Comparison of ENCODE assay signal across 17 cellular contexts in the genomic region with DNA sequence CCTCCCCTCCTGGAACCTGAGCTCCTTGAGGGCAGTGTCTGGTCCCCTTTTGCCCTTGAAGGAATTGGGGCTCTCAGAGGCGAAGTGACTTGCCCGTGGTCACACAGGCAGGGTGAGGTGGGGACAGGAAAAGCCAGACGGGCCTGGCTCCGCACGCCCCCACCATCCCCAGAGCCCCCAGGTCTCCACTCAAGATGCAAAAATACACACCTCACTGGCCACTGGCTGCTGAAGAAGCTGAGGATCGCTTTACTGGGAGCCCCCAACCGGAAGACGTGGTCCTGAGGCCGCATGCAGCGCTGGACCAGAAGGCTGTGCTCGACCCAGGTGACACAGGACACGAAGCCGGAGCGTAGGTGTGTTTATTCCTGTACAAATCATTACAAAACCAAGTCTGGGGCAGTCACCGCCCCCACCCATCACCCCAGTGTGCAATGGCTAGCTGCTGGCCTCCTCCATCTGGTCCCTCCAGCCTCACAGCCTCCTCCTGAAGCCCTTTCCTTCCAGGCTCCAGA. TPM values are rescaled to one million over a fixed set of nuclear protein-coding genes. Genes with fewer than 3 reads are reported as not detected.
DNase-seq lines count a peak whose midpoint lies in the region; ATAC-seq and TF ChIP-seq lines count a peak whose summit lies in the region.
"Had no signal": no experiment of that assay in that cellular context is flagged by ENCODE, and none has a peak within 500 bp of the region (broad histone marks: within the 10 kb centered on the region; RNA-seq: fewer than 3 reads in every experiment).

No MANE protein-coding gene starts in this region.

- H3K9me3 Mint-ChIP-seq in stimulated activated naive B cell treated with anti-CD40 and anti-IgM and Interleukin-4, amounts not matched to agents 10 μg/mL and 1 μg/mL and 100 μg/mL, for 72 hours: no peaks in the 10 kb centered on the region
- no peaks in the 10 kb centered on the region for H3K9me3 Mint-ChIP-seq in progenitor cell of endocrine pancreas (ENCODE audit: low read depth)
- H3K9me3 Mint-ChIP-seq in activated T-helper 2 cell treated with anti-CD3 and anti-CD28 coated beads, Interferon-gamma antibody, Interleukin-2, Interleukin-4, amounts not matched to agents 10 μg/mL and 5 μg/mL and 100 μg/mL, durations not matched to agents 14 hours and 24 hours and 36 hours: no peaks in the 10 kb centered on the region
- H3K9me3 Mint-ChIP-seq: activated CD4-positive, alpha-beta T cell treated with anti-CD3 and anti-CD28 coated beads, Interleukin-2, amount 10 ng/mL, durations not matched to agents 7 days and 5 days; effector memory CD8-positive, alpha-beta T cell had no signal

- no peaks in the 10 kb centered on the region for H3K27me3 Mint-ChIP-seq in stimulated activated naive B cell treated with anti-CD40 and anti-IgM and Interleukin-4, amounts not matched to agents 10 μg/mL and 1 μg/mL and 100 μg/mL, for 72 hours
- H3K27me3 Mint-ChIP-seq in progenitor cell of endocrine pancreas: no peaks in the 10 kb centered on the region
- H3K27me3 Mint-ChIP-seq in activated T-helper 2 cell treated with anti-CD3 and anti-CD28 coated beads, Interferon-gamma antibody, Interleukin-2, Interleukin-4, amounts not matched to agents 10 μg/mL and 5 μg/mL and 100 μg/mL, durations not matched to agents 14 hours and 24 hours and 36 hours (ENCODE audit: low read depth): no peaks in the 10 kb centered on the region
- H3K27me3 Mint-ChIP-seq: activated CD4-positive, alpha-beta T cell treated with anti-CD3 and anti-CD28 coated beads, Interleukin-2, amount 10 ng/mL, durations not matched to agents 7 days and 5 days; effector memory CD8-positive, alpha-beta T cell had no signal

- H3K27ac ChIP-seq in WERI-Rb-1 (peak overlapping the region; percentile 81), right cardiac atrium (ENCODE audit: low read length) (no peak overlapping the region)
- H3K27ac ChIP-seq: 22Rv1, HL-60 had no signal

- TF ChIP-seq CTCF in WERI-Rb-1 (IDR thresholded peaks at IDR 0.05; ENCODE audit: low read depth, low read length): no peak
- no peak for TF ChIP-seq CTCF in progenitor cell of endocrine pancreas (IDR thresholded peaks at IDR 0.05; ENCODE audit: unreplicated experiment)

- H3K36me3 ChIP-seq in WERI-Rb-1: peaks cover 33% of the 10 kb centered on the region

- intact Hi-C loops in right cardiac atrium (cut with DNase I): loop anchor here in 1 of 4 donors (5.0 kb wide), 1 partner anchor 32 kb away; a partner anchor contains a TSS
- intact Hi-C loops in activated T-helper 2 cell treated with anti-CD3 and anti-CD28 coated beads, Interferon-gamma antibody, Interleukin-2, Interleukin-4, amounts not matched to agents 10 μg/mL and 5 μg/mL and 100 μg/mL, durations not matched to agents 14 hours and 24 hours and 36 hours (cut with micrococcal nuclease): no loop called here

- peaks cover 42 to 58% of the 10 kb centered on the region in 2 donors for H3K36me3 Mint-ChIP-seq in stimulated activated naive B cell treated with anti-CD40 and anti-IgM and Interleukin-4, amounts not matched to agents 10 μg/mL and 1 μg/mL and 100 μg/mL, for 72 hours
- H3K36me3 Mint-ChIP-seq in progenitor cell of endocrine pancreas (ENCODE audit: insufficient read depth): peaks cover 5% of the 10 kb centered on the region
- H3K36me3 Mint-ChIP-seq in activated T-helper 2 cell treated with anti-CD3 and anti-CD28 coated beads, Interferon-gamma antibody, Interleukin-2, Interleukin-4, amounts not matched to agents 10 μg/mL and 5 μg/mL and 100 μg/mL, durations not matched to agents 14 hours and 24 hours and 36 hours (ENCODE audit: low read depth): peaks cover 42% of the 10 kb centered on the region

- H3K9me3 ChIP-seq in WERI-Rb-1 (ENCODE audit: severe bottlenecking) (no peaks in the 10 kb centered on the region), right cardiac atrium (ENCODE audit: control insufficient read depth, low read length) (no peaks in the 10 kb centered on the region)

- H3K4me3 ChIP-seq in WERI-Rb-1 (ENCODE audit: low read depth, low read length) (no peak overlapping the region), right cardiac atrium (ENCODE audit: low read length) (no peak overlapping the region)

- H3K27ac Mint-ChIP-seq in stimulated activated naive B cell treated with anti-CD40 and anti-IgM and Interleukin-4, amounts not matched to agents 10 μg/mL and 1 μg/mL and 100 μg/mL, for 72 hours: peak overlapping the region; percentile 84
- H3K27ac Mint-ChIP-seq in progenitor cell of endocrine pancreas: no peak overlapping the region
- no peak overlapping the region for H3K27ac Mint-ChIP-seq in activated T-helper 2 cell treated with anti-CD3 and anti-CD28 coated beads, Interferon-gamma antibody, Interleukin-2, Interleukin-4, amounts not matched to agents 10 μg/mL and 5 μg/mL and 100 μg/mL, durations not matched to agents 14 hours and 24 hours and 36 hours
- H3K27ac Mint-ChIP-seq: activated CD4-positive, alpha-beta T cell treated with anti-CD3 and anti-CD28 coated beads, Interleukin-2, amount 10 ng/mL, durations not matched to agents 7 days and 5 days had no signal

- 64% methylated on average over 15 of the region's 15 CpGs for WGBS in right cardiac atrium

- DNase-seq in DMS 273 (lab: John Stamatoyannopoulos, UW; ENCODE audit: unreplicated experiment) (peak; percentile 52), DMS 273 treated with DMSO at 0.1 percent for 48 hours (lab: John Stamatoyannopoulos, UW) (no peak), WERI-Rb-1 (no peak), right cardiac atrium (peak in 2 of 3 donors; percentile 44 to 58), progenitor cell of endocrine pancreas (ENCODE audit: low spot score, unreplicated experiment) (no peak), A172 (ENCODE audit: low spot score) (no peak)
- no peak for DNase-seq in stimulated activated naive B cell treated with anti-CD40 and anti-IgM and Interleukin-4, amounts not matched to agents 10 μg/mL and 1 μg/mL and 100 μg/mL, for 72 hours
- no peak for DNase-seq in activated T-helper 2 cell treated with anti-CD3 and anti-CD28 coated beads, Interferon-gamma antibody, Interleukin-2, Interleukin-4, amounts not matched to agents 10 μg/mL and 5 μg/mL and 100 μg/mL, durations not matched to agents 14 hours and 24 hours and 36 hours (ENCODE audit: low spot score)
- DNase-seq: activated CD4-positive, alpha-beta T cell treated with anti-CD3 and anti-CD28 coated beads, Interleukin-2, amount 10 ng/mL, durations not matched to agents 7 days and 5 days; effector memory CD8-positive, alpha-beta T cell; foreskin melanocyte; NCI-H526 treated with DMSO at 0.1 percent for 48 hours; retina; stimulated activated CD4-positive, alpha-beta T cell treated with anti-CD3 and anti-CD28 coated beads, Interleukin-2, amount 100 ng/mL, for 48 hours; T1000 had no signal

- H3K4me1 Mint-ChIP-seq in stimulated activated naive B cell treated with anti-CD40 and anti-IgM and Interleukin-4, amounts not matched to agents 10 μg/mL and 1 μg/mL and 100 μg/mL, for 72 hours: peaks cover 30 to 46% of the 10 kb centered on the region in 2 donors
- peaks cover 1% of the 10 kb centered on the region for H3K4me1 Mint-ChIP-seq in progenitor cell of endocrine pancreas (ENCODE audit: low read depth)
- H3K4me1 Mint-ChIP-seq in activated T-helper 2 cell treated with anti-CD3 and anti-CD28 coated beads, Interferon-gamma antibody, Interleukin-2, Interleukin-4, amounts not matched to agents 10 μg/mL and 5 μg/mL and 100 μg/mL, durations not matched to agents 14 hours and 24 hours and 36 hours (ENCODE audit: low read depth): no peaks in the 10 kb centered on the region

- H3K4me3 Mint-ChIP-seq in stimulated activated naive B cell treated with anti-CD40 and anti-IgM and Interleukin-4, amounts not matched to agents 10 μg/mL and 1 μg/mL and 100 μg/mL, for 72 hours: no peak overlapping the region
- H3K4me3 Mint-ChIP-seq in progenitor cell of endocrine pancreas (ENCODE audit: low read depth): no peak overlapping the region
- H3K4me3 Mint-ChIP-seq in activated T-helper 2 cell treated with anti-CD3 and anti-CD28 coated beads, Interferon-gamma antibody, Interleukin-2, Interleukin-4, amounts not matched to agents 10 μg/mL and 5 μg/mL and 100 μg/mL, durations not matched to agents 14 hours and 24 hours and 36 hours (ENCODE audit: low read depth): no peak overlapping the region
- H3K4me3 Mint-ChIP-seq: activated CD4-positive, alpha-beta T cell treated with anti-CD3 and anti-CD28 coated beads, Interleukin-2, amount 10 ng/mL, durations not matched to agents 7 days and 5 days; effector memory CD8-positive, alpha-beta T cell had no signal

- peak in 1 of 2 donors; percentile 6 for ATAC-seq in right cardiac atrium
- ATAC-seq in stimulated activated naive B cell treated with anti-CD40 and anti-IgM and Interleukin-4, amounts not matched to agents 10 μg/mL and 1 μg/mL and 100 μg/mL, for 72 hours (replicated peaks): no peak
- ATAC-seq: effector memory CD8-positive, alpha-beta T cell had no signal

- H3K4me1 ChIP-seq in right cardiac atrium (ENCODE audit: control insufficient read depth, insufficient read depth, low read length): peaks cover 8% of the 10 kb centered on the region

- H3K27me3 ChIP-seq in WERI-Rb-1 (ENCODE audit: insufficient read depth, low read depth, severe bottlenecking) (no peaks in the 10 kb centered on the region), right cardiac atrium (ENCODE audit: control insufficient read depth, insufficient read depth) (no peaks in the 10 kb centered on the region)

RNA-seq across cellular contexts. Expression of a gene that starts 7.6 kb away (rescaled TPM):
- total RNA-seq in right cardiac atrium (100 to 1,000 TPM; 630 to 722 (median 659) TPM), progenitor cell of endocrine pancreas (46.2 and 46.5 TPM in 2 replicates)
- polyA plus RNA-seq in right cardiac atrium: 811 TPM
- total RNA-seq in A172 (2014; rRNA removed; shearing (Covaris generic)): 151 and 173 TPM in 2 replicates
- total RNA-seq in activated T-helper 2 cell treated with anti-CD3 and anti-CD28 coated beads, Interferon-gamma antibody, Interleukin-2, Interleukin-4, amounts not matched to agents 10 μg/mL and 5 μg/mL and 100 μg/mL, durations not matched to agents 14 hours and 24 hours and 36 hours: 19.6 and 21.0 TPM in 2 replicates

RNA-seq across cellular contexts. Expression of a gene that starts 14.4 kb away (rescaled TPM):
- total RNA-seq in right cardiac atrium: 10 to 100 TPM; 60.1 to 73.7 (median 65.2) TPM
- polyA plus RNA-seq in right cardiac atrium: 55.9 TPM
- 31.1 and 36.7 TPM in 2 replicates for total RNA-seq in progenitor cell of endocrine pancreas
- total RNA-seq in A172 (2014; rRNA removed; shearing (Covaris generic)): 40.6 and 61.6 TPM in 2 replicates
- 60.3 and 60.7 TPM in 2 replicates for total RNA-seq in activated T-helper 2 cell treated with anti-CD3 and anti-CD28 coated beads, Interferon-gamma antibody, Interleukin-2, Interleukin-4, amounts not matched to agents 10 μg/mL and 5 μg/mL and 100 μg/mL, durations not matched to agents 14 hours and 24 hours and 36 hours

RNA-seq across cellular contexts. Expression of a gene that starts 30.6 kb away (rescaled TPM):
- total RNA-seq in right cardiac atrium: 100 to 1,000 TPM; 275 to 462 (median 364) TPM
- 362 TPM for polyA plus RNA-seq in right cardiac atrium
- 0.64 and 0.91 TPM in 2 replicates for total RNA-seq in progenitor cell of endocrine pancreas
- total RNA-seq in A172 (2014; rRNA removed; shearing (Covaris generic)): 35.4 and 49.5 TPM in 2 replicates
- total RNA-seq in activated T-helper 2 cell treated with anti-CD3 and anti-CD28 coated beads, Interferon-gamma antibody, Interleukin-2, Interleukin-4, amounts not matched to agents 10 μg/mL and 5 μg/mL and 100 μg/mL, durations not matched to agents 14 hours and 24 hours and 36 hours: 27.5 and 28.1 TPM in 2 replicates

RNA-seq across cellular contexts. Expression of a gene that starts 31.8 kb away (rescaled TPM):
- total RNA-seq in right cardiac atrium (10 to 100 TPM; 26.3 to 36.7 (median 32.3) TPM), progenitor cell of endocrine pancreas (7.0 and 7.7 TPM in 2 replicates)
- 24.3 TPM for polyA plus RNA-seq in right cardiac atrium
- total RNA-seq in A172 (2014; rRNA removed; shearing (Covaris generic)): 32.7 and 38.3 TPM in 2 replicates
- total RNA-seq in activated T-helper 2 cell treated with anti-CD3 and anti-CD28 coated beads, Interferon-gamma antibody, Interleukin-2, Interleukin-4, amounts not matched to agents 10 μg/mL and 5 μg/mL and 100 μg/mL, durations not matched to agents 14 hours and 24 hours and 36 hours: 25.6 and 28.7 TPM in 2 replicates

RNA-seq across cellular contexts. Expression of a gene that starts 45.5 kb away (rescaled TPM):
- 1 to 10 TPM in 1 of 4 donors, under 1 TPM in 1, not detected in 2; 0.29 to 1.3 TPM for total RNA-seq in right cardiac atrium
- polyA plus RNA-seq in right cardiac atrium: 0.29 TPM
- total RNA-seq in progenitor cell of endocrine pancreas: 3.4 and 3.6 TPM in 2 replicates
- total RNA-seq in A172 (2014; rRNA removed; shearing (Covaris generic)): 1.6 and 3.4 TPM in 2 replicates
- total RNA-seq in activated T-helper 2 cell treated with anti-CD3 and anti-CD28 coated beads, Interferon-gamma antibody, Interleukin-2, Interleukin-4, amounts not matched to agents 10 μg/mL and 5 μg/mL and 100 μg/mL, durations not matched to agents 14 hours and 24 hours and 36 hours: 1.4 and 3.4 TPM in 2 replicates

Comparison
In these comparisons a context has a peak if more than half of its experiments do, and no peak if none do; other contexts are left out.
1. DNase-seq: peak in DMS 273 (single experiment) and right cardiac atrium (2 of 3); none in DMS 273 treated with DMSO at 0.1 percent for 48 hours (single experiment), WERI-Rb-1 (single experiment), stimulated activated naive B cell treated with anti-CD40 and anti-IgM and Interleukin-4, amounts not matched to agents 10 μg/mL and 1 μg/mL and 100 μg/mL, for 72 hours (single experiment), progenitor cell of endocrine pancreas (single experiment), A172 (single experiment) and activated T-helper 2 cell treated with anti-CD3 and anti-CD28 coated beads, Interferon-gamma antibody, Interleukin-2, Interleukin-4, amounts not matched to agents 10 μg/mL and 5 μg/mL and 100 μg/mL, durations not matched to agents 14 hours and 24 hours and 36 hours (single experiment).
2. RNA of a gene that starts 30.6 kb away (total RNA-seq): 275 to 462 TPM in right cardiac atrium, 35.4 to 49.5 TPM in A172 and 27.5 to 28.1 TPM in activated T-helper 2 cell treated with anti-CD3 and anti-CD28 coated beads, Interferon-gamma antibody, Interleukin-2, Interleukin-4, amounts not matched to agents 10 μg/mL and 5 μg/mL and 100 μg/mL, durations not matched to agents 14 hours and 24 hours and 36 hours; 0.64 to 0.91 TPM in progenitor cell of endocrine pancreas; every median in the first group is over 10 times any median in the second.